Comparison of ENCODE assay signal across 18 cellular contexts in genomic region chr6:27966044-27966443, GRCh38. TPM values are rescaled to one million over a fixed set of nuclear protein-coding genes. Genes with fewer than 3 reads are reported as not detected.
"Had no signal": no experiment of that assay in that cellular context is flagged by ENCODE, and none has a peak within 500 bp of the region (broad histone marks: within the 10 kb centered on the region; RNA-seq: fewer than 3 reads in every experiment).

No MANE protein-coding gene starts in this region.

- ATAC-seq: activated T-helper 17 cell treated with anti-CD3 and anti-CD28 coated beads, Interleukin-2, amount 50 U/mL, for 72 hours; body of pancreas; gastroesophageal sphincter; left cardiac atrium; upper lobe of right lung; WTC11 had no signal

- H3K27ac ChIP-seq: body of pancreas, esophagus muscularis mucosa, gastroesophageal sphincter, sigmoid colon, upper lobe of right lung had no signal

- H3K36me3 Mint-ChIP-seq: WTC11 had no signal

- H3K36me3 ChIP-seq: esophagus muscularis mucosa, gastroesophageal sphincter, sigmoid colon, upper lobe of right lung had no signal

- H3K9me3 ChIP-seq: body of pancreas, upper lobe of right lung had no signal

- H3K4me3 Mint-ChIP-seq: activated CD4-positive, alpha-beta memory T cell treated with anti-CD3 and anti-CD28 coated beads for 36 hours; activated T-helper 17 cell treated with anti-CD3 and anti-CD28 coated beads, Interleukin-2, amount 50 U/mL, for 72 hours; nephron; WTC11 had no signal

- H3K4me1 ChIP-seq: body of pancreas, esophagus muscularis mucosa, gastroesophageal sphincter, sigmoid colon, upper lobe of right lung had no signal

- H3K27ac Mint-ChIP-seq: activated CD4-positive, alpha-beta memory T cell treated with anti-CD3 and anti-CD28 coated beads for 36 hours; activated T-helper 17 cell treated with anti-CD3 and anti-CD28 coated beads, Interleukin-2, amount 50 U/mL, for 72 hours; nephron; WTC11 had no signal

- DNase-seq: activated CD4-positive, alpha-beta memory T cell treated with anti-CD3 and anti-CD28 coated beads for 36 hours; activated CD4-positive, alpha-beta T cell treated with anti-CD3 and anti-CD28 coated beads for 4 hours; activated naive CD4-positive, alpha-beta T cell treated with Interleukin-2 at 50 U/mL for 16 hours; body of pancreas; dermis blood vessel endothelial cell; effector memory CD4-positive, alpha-beta T cell; left cardiac atrium; sigmoid colon; stimulated activated CD4-positive, alpha-beta T cell treated with anti-CD3 and anti-CD28 coated beads, Interleukin-4, amount 100 ng/mL, for 4 hours; stimulated activated naive CD4-positive, alpha-beta T cell; upper lobe of right lung had no signal

- FAIRE-seq: endothelial cell of umbilical vein had no signal

- H3K4me1 Mint-ChIP-seq: activated T-helper 17 cell treated with anti-CD3 and anti-CD28 coated beads, Interleukin-2, amount 50 U/mL, for 72 hours; nephron; WTC11 had no signal

- H3K4me3 ChIP-seq: body of pancreas, esophagus muscularis mucosa, gastroesophageal sphincter, sigmoid colon, upper lobe of right lung had no signal

- H3K27me3 ChIP-seq: body of pancreas, sigmoid colon had no signal

RNA-seq across cellular contexts. Expression of gene OR2B6, which starts 9.0 kb away (rescaled TPM):
- polyA plus RNA-seq: endothelial cell of umbilical vein had no signal

RNA-seq across cellular contexts. Expression of gene OR2B2, which starts 53.8 kb away (rescaled TPM):
- polyA plus RNA-seq: endothelial cell of umbilical vein, sigmoid colon, thymus had no signal
